In genomic region chr9:111783857-111784256, GRCh38 we compare ENCODE assay signal across 18 cellular contexts. TPM values are rescaled to one million over a fixed set of nuclear protein-coding genes. Genes with fewer than 3 reads are reported as not detected.
DNase-seq lines count a peak whose midpoint lies in the region; ATAC-seq, FAIRE-seq and TF ChIP-seq lines count a peak whose summit lies in the region.
"Had no signal": no experiment of that assay in that cellular context is flagged by ENCODE, and none has a peak within 500 bp of the region (broad histone marks: within the 10 kb centered on the region; RNA-seq: fewer than 3 reads in every experiment).

No MANE protein-coding gene starts in this region.

- no peaks in the 10 kb centered on the region for H3K79me2 ChIP-seq in GM12878 (ENCODE audit: control insufficient read depth, insufficient read depth, low read length)

- H3K36me3 ChIP-seq in GM12878 (ENCODE audit: control insufficient read depth in 2 of 2, insufficient read depth in 2 of 2, low read length in 1 of 2) (no peaks in the 10 kb centered on the region), testis (ENCODE audit: low read depth, missing control alignments) (no peaks in the 10 kb centered on the region)

- H3K9me3 ChIP-seq in GM12878 (replicated peaks; ENCODE audit: control insufficient read depth, insufficient read depth, low read length) (no peaks in the 10 kb centered on the region; the same call in 2 of the 3 replicates), testis (no peaks in the 10 kb centered on the region)

- POLR2A ChIA-PET in GM12878 (lab: Charles Lee) = no interaction called here

- no peak for TF ChIP-seq EP300 in GM12878 (IDR thresholded peaks at IDR 0.05; ENCODE audit: borderline replicate concordance in 1 of 2, control insufficient read depth in 1 of 2, low read depth in 2 of 2, low read length in 2 of 2)

- no peak overlapping the region for H3K9ac ChIP-seq in GM12878 (ENCODE audit: control insufficient read depth, insufficient read depth, low read length)
- H3K9ac ChIP-seq: BLaER1 treated with 17β-estradiol and CSF1 and Interleukin-3, amounts not matched to agents 10 nM and 100 nM had no signal

- peak; percentile 83 for DNase-seq in DMS79 treated with DMSO at 0.1 percent for 48 hours (lab: John Stamatoyannopoulos, UW)
- peak; percentile 86 for DNase-seq in NCI-H82 (lab: John Stamatoyannopoulos, UW)
- no peak for DNase-seq in GM12878 (ENCODE audit: low read depth, low spot score)
- DNase-seq in testis = peak; percentile 91
- no peak for DNase-seq in NCI-H748 (lab: John Stamatoyannopoulos, UW; ENCODE audit: unreplicated experiment)
- no peak for DNase-seq in CD1c-positive myeloid dendritic cell (ENCODE audit: extremely low spot score)
- DNase-seq: ACHN; Calu3; CD4-positive, alpha-beta T cell; DMS 273 treated with DMSO at 0.1 percent for 48 hours; GDM1; HCEC 1CT had no signal

- no peak for FAIRE-seq in GM12878 (lab: Jason Lieb, UNC)
- FAIRE-seq: GM19239, H1 had no signal

- in situ Hi-C loops in GM12878 (cut with MboI) = no loop called here

- no peak for ATAC-seq in GM12878
- ATAC-seq in GM21390 (IDR thresholded peaks at IDR 0.05; ENCODE audit: unreplicated experiment) = no peak

- TF ChIP-seq CTCF in GM12878 (IDR thresholded peaks at IDR 0.05 in 2 of 3, conservative IDR thresholded peaks at IDR 0.05 in 1 of 3; ENCODE audit: control insufficient read depth in 2 of 3, extremely low read depth in 1 of 3, insufficient read depth in 1 of 3, low read depth in 3 of 3, low read length in 3 of 3) = no peak
- no peak for TF ChIP-seq CTCF in testis (IDR thresholded peaks at IDR 0.05)

- RAD21 ChIA-PET in GM12878 (lab: Charles Lee; ENCODE audit: unreplicated experiment) = no interaction called here

- H3K4me1 ChIP-seq in GM12878 (ENCODE audit: control insufficient read depth, insufficient read depth, low read length) (no peaks in the 10 kb centered on the region; the same call in 1 of the 2 replicates), testis (peaks cover 8% of the 10 kb centered on the region)

- SMC1A ChIA-PET in GM12878 (lab: Charles Lee; ENCODE audit: uncharacterized antibody, unreplicated experiment) = interaction anchor here (0.7 to 1.4 kb wide), 4 partner anchors 13 to 315 kb away, joined by 3 to 4 read pairs (median 3); no protein-coding TSS in a partner anchor

- 96% methylated on average over 2 of the region's 2 CpGs for WGBS in GM12878 (ENCODE audit: insufficient coverage, insufficient replicate concordance, low lambda C conversion rate, missing lambda C conversion rate)
- WGBS in testis, 2 donors = 20 to 48% methylated on average over 2 of the region's 2 CpGs

- intact Hi-C loops in GM12878 (cut with micrococcal nuclease; ENCODE audit: unreplicated experiment) = no loop called here
- intact Hi-C loops in testis (cut with DNase I; ENCODE audit: low total_unique reads) = no loop called here

- H3K4me3 ChIP-seq in GM12878 = no peak overlapping the region
- H3K4me3 ChIP-seq in testis = peak overlapping the region in 1 of 2 donors; percentile 29
- H3K4me3 ChIP-seq: BLaER1 treated with 17β-estradiol and CSF1 and Interleukin-3, amounts not matched to agents 10 nM and 100 nM had no signal

- H2AFZ ChIP-seq in GM12878 (ENCODE audit: control insufficient read depth, low read depth, low read length) = no peak overlapping the region; the same call in 1 of the 2 replicates

- H3K27me3 ChIP-seq in GM12878 (replicated peaks in 1 of 2; ENCODE audit: control insufficient read depth in 2 of 2, insufficient read depth in 2 of 2, low read length in 1 of 2) (no peaks in the 10 kb centered on the region), testis (no peaks in the 10 kb centered on the region)
- H3K27me3 ChIP-seq: BLaER1 treated with 17β-estradiol and CSF1 and Interleukin-3, amounts not matched to agents 10 nM and 100 nM had no signal

- TF ChIP-seq POLR2A in GM12878 (IDR thresholded peaks at IDR 0.05; ENCODE audit: low read depth, low read length) (no peak), testis (IDR thresholded peaks at IDR 0.05) (no peak)

- no TSS peak for BruUV-seq in GM12878 (replicated peaks; lab: Mats Ljungman, UMichigan)

- no peak for TF ChIP-seq RAD21 in GM12878 (IDR thresholded peaks at IDR 0.05; ENCODE audit: insufficient read depth, low read depth, low read length)

- no peak overlapping the region for H3K4me2 ChIP-seq in GM12878 (ENCODE audit: control insufficient read depth, insufficient read depth)
- H3K4me2 ChIP-seq: BLaER1 treated with 17β-estradiol and CSF1 and Interleukin-3, amounts not matched to agents 10 nM and 100 nM had no signal

- CTCF ChIA-PET in GM12878 (lab: Yijun Ruan, JAX) = no interaction called here

- no peaks in the 10 kb centered on the region for H4K20me1 ChIP-seq in GM12878 (ENCODE audit: control insufficient read depth, insufficient read depth)
- H4K20me1 ChIP-seq: BLaER1 treated with 17β-estradiol and CSF1 and Interleukin-3, amounts not matched to agents 10 nM and 100 nM had no signal

- H3K27ac ChIP-seq in GM12878 (ENCODE audit: control insufficient read depth, insufficient read depth) (no peak overlapping the region), testis (peak overlapping the region; percentile 42 to 69)
- H3K27ac ChIP-seq: BLaER1 treated with 17β-estradiol and CSF1 and Interleukin-3, amounts not matched to agents 10 nM and 100 nM had no signal

TF ChIP-seq in GM12878, 131 proteins besides CTCF, POLR2A, EP300 and RAD21:
- TF ChIP-seq IKZF2 (IDR thresholded peaks at IDR 0.05) = no peak
- no peak for TF ChIP-seq SP1 (IDR thresholded peaks at IDR 0.05; ENCODE audit: low read depth, low read length)
- peak; percentile 20; the same call in 1 of the 2 replicates for TF ChIP-seq RUNX3 (IDR thresholded peaks at IDR 0.05; ENCODE audit: low read length)
- TF ChIP-seq SRF (IDR thresholded peaks at IDR 0.05; ENCODE audit: low read depth in 2 of 2, low read length in 2 of 2) = 0 out of 4 replicates have a peak, but pooled peaks of 1 of the 2 experiments have one; percentile 5

RNA-seq across cellular contexts. Expression of gene SHOC1, which starts 10.9 kb away (rescaled TPM):
- total RNA-seq in GM12878 (2013; cell fraction: nucleolus; rRNA removed) = not detected in 2 replicates
- under 0.01 and 0.05 TPM in 2 replicates for total RNA-seq in GM12878 (2014; rRNA removed)
- total RNA-seq in GM12878 (2014; rRNA removed; fragmentation: Illumina TruSeq; extraction: Trizol) = 0.04 TPM in 1 of 2 replicates, not detected in the other
- not detected in 2 replicates for total RNA-seq in GM12878 (2021)
- not detected for polyA plus RNA-seq in GM12878 (2011; ENCODE audit: low read depth)
- not detected in 2 replicates for polyA plus RNA-seq in GM12878 (2011; rRNA removed)
- not detected in 2 replicates for polyA plus RNA-seq in GM12878 (2011; cell fraction: cytosol; rRNA removed)
- not detected in 2 replicates for polyA plus RNA-seq in GM12878 (2011; cell fraction: nucleus; rRNA removed)
- 0.04 TPM in 1 of 2 replicates, not detected in the other for polyA plus RNA-seq in GM12878 (2012)
- polyA plus RNA-seq in GM12878 (2014; fragmentation: Illumina TruSeq; extraction: Trizol) = 0.04 TPM in 1 of 2 replicates, not detected in the other
- polyA plus RNA-seq in GM12878 (2014; fragmentation: Nextera tagmentation; extraction: Ambion mirVana) = under 1 TPM in 1 of 2 experiments, not detected in 1; 0.05 TPM
- 0.03 TPM in 1 of 2 replicates, not detected in the other for polyA plus RNA-seq in GM12878 (2014; rRNA removed)
- under 1 TPM; 0.05 to 0.11 TPM for polyA plus RNA-seq in GM12878 (2016; fragmentation: Nextera tagmentation; extraction: Ambion mirVana)
- polyA minus RNA-seq in GM12878 (2011; rRNA and poly(A)+ RNA removed) = not detected in 2 replicates
- polyA minus RNA-seq in GM12878 (2011; cell fraction: cytosol; rRNA and poly(A)+ RNA removed) = not detected in 2 replicates
- polyA minus RNA-seq in GM12878 (2011; cell fraction: nucleus; rRNA and poly(A)+ RNA removed) = not detected in 2 replicates
- 10 to 100 TPM; 25.9 to 36.8 TPM for total RNA-seq in testis
- polyA plus RNA-seq in testis (ENCODE audit: insufficient read depth, low read depth, low replicate concordance) = 14.9 TPM
- total RNA-seq: A172; Calu3; CD4-positive, alpha-beta T cell; H1 had no signal
- polyA plus RNA-seq: H1, IgD-negative memory B cell had no signal

Comparison
In these comparisons a context has a peak if more than half of its experiments do, and no peak if none do; other contexts are left out.
1. DNase-seq: peak in DMS79 treated with DMSO at 0.1 percent for 48 hours (single experiment), NCI-H82 (single experiment) and testis (single experiment); none in GM12878 (single experiment), NCI-H748 (single experiment) and CD1c-positive myeloid dendritic cell (single experiment).
2. RNA of gene SHOC1, which starts 10.9 kb away (total RNA-seq): 25.9 to 36.8 TPM in testis; under 0.01 to 0.05 TPM in GM12878; every median in the first group is over 10 times any median in the second.